ENCODE assay signal across 20 cellular contexts in genomic region chr12:13153180-13153579, GRCh38. TPM values are rescaled to one million over a fixed set of nuclear protein-coding genes. Genes with fewer than 3 reads are reported as not detected.
DNase-seq lines count a peak whose midpoint lies in the region; ATAC-seq and TF ChIP-seq lines count a peak whose summit lies in the region.
"Had no signal": no experiment of that assay in that cellular context is flagged by ENCODE, and none has a peak within 500 bp of the region (broad histone marks: within the 10 kb centered on the region; RNA-seq: fewer than 3 reads in every experiment).

No MANE protein-coding gene starts in this region.

- H4K20me1 ChIP-seq in H9 (ENCODE audit: control insufficient read depth, insufficient read depth, insufficient read length): no peaks in the 10 kb centered on the region
- H4K20me1 ChIP-seq: BLaER1 had no signal

- H3K27ac Mint-ChIP-seq in CD14-positive monocyte (peak overlapping the region in 4 of 7 donors; percentile 6 to 84 (median 25)), H9 (peak overlapping the region in 1 of 3 experiments; percentile 20; a peak in 1 of 7 replicates), osteocyte (ENCODE audit: unreplicated experiment) (peak overlapping the region; percentile 5)
- H3K27ac Mint-ChIP-seq in dendritic cell treated with granulocyte-macrophage colony-stimulating factor and Interleukin-4, amounts not matched to agents 40 ng/mL and 50 ng/mL, for 4 days: peak overlapping the region; percentile 37
- no peak overlapping the region for H3K27ac Mint-ChIP-seq in CD4-positive, alpha-beta T cell
- H3K27ac Mint-ChIP-seq: CD8-positive, alpha-beta T cell; IgD-negative memory B cell had no signal

- H4K5ac ChIP-seq in H9 (ENCODE audit: insufficient read length, low read depth, low read length): no peak overlapping the region

- H3K27me3 ChIP-seq in H9 (ENCODE audit: insufficient read depth, low read length): no peaks in the 10 kb centered on the region
- no peaks in the 10 kb centered on the region for H3K27me3 ChIP-seq in CD4-positive, alpha-beta T cell (ENCODE audit: control insufficient read depth, insufficient read depth, low read length)
- H3K27me3 ChIP-seq: BLaER1 had no signal

- no peak overlapping the region for H3K23ac ChIP-seq in H9 (ENCODE audit: insufficient read length, low read depth, low read length)

- no peak overlapping the region for H3K56ac ChIP-seq in H9 (ENCODE audit: insufficient read length, low read depth, low read length)

- DNase-seq in CD14-positive monocyte (ENCODE audit: low spot score): no peak
- no peak for DNase-seq in H9
- DNase-seq in osteocyte (ENCODE audit: extremely low spot score, unreplicated experiment): no peak
- no peak for DNase-seq in DMS153 (lab: John Stamatoyannopoulos, UW)
- no peak for DNase-seq in activated CD4-positive, alpha-beta T cell treated with anti-CD3 and anti-CD28 coated beads for 1 hour
- no peak for DNase-seq in CD4-positive, alpha-beta T cell
- DNase-seq in activated CD4-positive, CD25-positive, alpha-beta regulatory T cell treated with anti-CD3 and anti-CD28 coated beads, Interleukin-2, amount 50 U/mL, for 72 hours: no peak
- DNase-seq: ACHN; CD8-positive, alpha-beta T cell; HCEC 1CT; MV-4-11; NCI-H1105 treated with DMSO at 0.1 percent for 48 hours; NCI-H2081; NCI-H2171 treated with DMSO at 0.1 percent for 48 hours; NCI-H526; OCI-M1 had no signal

- H3K4me1 ChIP-seq in H9 (ENCODE audit: insufficient read depth, low read length): peaks cover 3% of the 10 kb centered on the region

- H3K79me1 ChIP-seq in H9 (ENCODE audit: insufficient read depth, low read depth, low read length, poor library complexity, severe bottlenecking): no peaks in the 10 kb centered on the region

- no peak overlapping the region for H3K9ac ChIP-seq in H9 (ENCODE audit: extremely low read depth, insufficient read length, low read length)
- H3K9ac ChIP-seq: BLaER1 had no signal

- no peak overlapping the region for H3K4me3 Mint-ChIP-seq in CD14-positive monocyte
- H3K4me3 Mint-ChIP-seq in H9: no peak overlapping the region
- H3K4me3 Mint-ChIP-seq in dendritic cell treated with granulocyte-macrophage colony-stimulating factor and Interleukin-4, amounts not matched to agents 40 ng/mL and 50 ng/mL, for 4 days: no peak overlapping the region
- H3K4me3 Mint-ChIP-seq in osteocyte (ENCODE audit: unreplicated experiment): no peak overlapping the region
- no peak overlapping the region for H3K4me3 Mint-ChIP-seq in CD4-positive, alpha-beta T cell
- H3K4me3 Mint-ChIP-seq: CD8-positive, alpha-beta T cell; IgD-negative memory B cell had no signal

- no peaks in the 10 kb centered on the region for H3K9me3 ChIP-seq in H9 (ENCODE audit: control insufficient read depth, low read depth, low read length)
- no peaks in the 10 kb centered on the region for H3K9me3 ChIP-seq in CD4-positive, alpha-beta T cell (ENCODE audit: control insufficient read depth, low read length)
- H3K9me3 ChIP-seq: BLaER1 had no signal

- TF ChIP-seq CTCF in CD14-positive monocyte (IDR thresholded peaks at IDR 0.05) (no peak), H9 (conservative IDR thresholded peaks at IDR 0.05) (no peak), osteocyte (IDR thresholded peaks at IDR 0.05) (no peak)
- TF ChIP-seq CTCF in CD4-positive, alpha-beta T cell (IDR thresholded peaks at IDR 0.05): no peak

- H3K14ac ChIP-seq in H9 (ENCODE audit: insufficient read depth, low read length): no peak overlapping the region

- POLR2A ChIA-PET in CD4-positive, alpha-beta T cell (lab: Charles Lee): no interaction called here

- no peaks in the 10 kb centered on the region for H3K79me2 ChIP-seq in H9 (ENCODE audit: insufficient read depth, low read length)

- no peak overlapping the region for H3T11ph ChIP-seq in H9 (ENCODE audit: low read length)

- no peak overlapping the region for H2BK5ac ChIP-seq in H9 (ENCODE audit: insufficient read length, low read length)

- H2BK15ac ChIP-seq in H9 (ENCODE audit: low read depth, low read length): no peak overlapping the region

- no peak overlapping the region for H4K8ac ChIP-seq in H9 (replicated peaks; ENCODE audit: insufficient read length, low read depth, low read length)

- H2AK5ac ChIP-seq in H9 (ENCODE audit: insufficient read length, low read length): no peak overlapping the region

- intact Hi-C loops in CD14-positive monocyte (cut with micrococcal nuclease): loop anchor here (5.0 to 10.0 kb wide), 2 partner anchors 51 to 52 kb away; partner anchors contain the start of gene GSG1 (in 1 of the 2)
- intact Hi-C loops in dendritic cell treated with granulocyte-macrophage colony-stimulating factor and Interleukin-4, amounts not matched to agents 40 ng/mL and 50 ng/mL, for 4 days (cut with micrococcal nuclease): no loop called here
- intact Hi-C loops in CD4-positive, alpha-beta T cell (cut with DNase I, micrococcal nuclease): no loop called here

- no peak overlapping the region for H2BK12ac ChIP-seq in H9 (ENCODE audit: insufficient read length, low read depth, low read length)

- H3K9me3 Mint-ChIP-seq in CD14-positive monocyte (peaks cover 0 to 3% (median 0%) of the 10 kb centered on the region in 7 donors), H9 (no peaks in the 10 kb centered on the region; a peak in 1 of 5 replicates), osteocyte (ENCODE audit: unreplicated experiment) (peaks cover 6% of the 10 kb centered on the region)
- no peaks in the 10 kb centered on the region for H3K9me3 Mint-ChIP-seq in dendritic cell treated with granulocyte-macrophage colony-stimulating factor and Interleukin-4, amounts not matched to agents 40 ng/mL and 50 ng/mL, for 4 days
- H3K9me3 Mint-ChIP-seq in CD4-positive, alpha-beta T cell: no peaks in the 10 kb centered on the region
- H3K9me3 Mint-ChIP-seq: CD8-positive, alpha-beta T cell; IgD-negative memory B cell had no signal

- no peak overlapping the region for H2AFZ ChIP-seq in H9 (ENCODE audit: low read length)

- H3K27me3 Mint-ChIP-seq in CD14-positive monocyte (ENCODE audit: low read depth in 3 of 3) (peaks cover 0 to 2% (median 2%) of the 10 kb centered on the region in 3 donors), H9 (ENCODE audit: low read depth) (no peaks in the 10 kb centered on the region; the same call in 1 of the 2 replicates), osteocyte (ENCODE audit: unreplicated experiment) (no peaks in the 10 kb centered on the region)
- H3K27me3 Mint-ChIP-seq in dendritic cell treated with granulocyte-macrophage colony-stimulating factor and Interleukin-4, amounts not matched to agents 40 ng/mL and 50 ng/mL, for 4 days: no peaks in the 10 kb centered on the region
- no peaks in the 10 kb centered on the region for H3K27me3 Mint-ChIP-seq in CD4-positive, alpha-beta T cell

- CTCF ChIA-PET in CD4-positive, alpha-beta T cell (lab: Charles Lee): no interaction called here

- H3K23me2 ChIP-seq in H9 (ENCODE audit: insufficient read length, low read depth, low read length, poor library complexity, severe bottlenecking): no peaks in the 10 kb centered on the region

- no peak overlapping the region for H2BK20ac ChIP-seq in H9 (ENCODE audit: low read depth, low read length, poor library complexity, severe bottlenecking)

- no peak overlapping the region for H3K27ac ChIP-seq in H9 (ENCODE audit: insufficient read length, low read depth, low read length)
- H3K27ac ChIP-seq in CD4-positive, alpha-beta T cell (ENCODE audit: low read depth, low read length): no peak overlapping the region
- H3K27ac ChIP-seq: BLaER1 had no signal

- H3K36me3 Mint-ChIP-seq in CD14-positive monocyte: no peaks in the 10 kb centered on the region
- H3K36me3 Mint-ChIP-seq in H9 (ENCODE audit: insufficient read depth in 1 of 3, low read depth in 3 of 3): peaks cover 0 to 4% (median 0%) of the 10 kb centered on the region in 3 experiments; a peak in 2 of 7 replicates
- no peaks in the 10 kb centered on the region for H3K36me3 Mint-ChIP-seq in dendritic cell treated with granulocyte-macrophage colony-stimulating factor and Interleukin-4, amounts not matched to agents 40 ng/mL and 50 ng/mL, for 4 days (ENCODE audit: low read depth)
- no peaks in the 10 kb centered on the region for H3K36me3 Mint-ChIP-seq in osteocyte (ENCODE audit: unreplicated experiment)
- H3K36me3 Mint-ChIP-seq in CD4-positive, alpha-beta T cell (ENCODE audit: low read depth): no peaks in the 10 kb centered on the region
- H3K36me3 Mint-ChIP-seq: CD8-positive, alpha-beta T cell; IgD-negative memory B cell had no signal

- no peak overlapping the region for H3K4ac ChIP-seq in H9 (ENCODE audit: low read depth, low read length)

- no peak overlapping the region for H4K91ac ChIP-seq in H9 (ENCODE audit: insufficient read length, low read depth, low read length)

- H3K18ac ChIP-seq in H9 (ENCODE audit: insufficient read length, low read depth, low read length): peak overlapping the region; percentile 67

- no peak for ATAC-seq in CD4-positive, alpha-beta T cell (ENCODE audit: poor library complexity)
- ATAC-seq: CD8-positive, alpha-beta T cell; Right ventricle myocardium inferior had no signal

- H3K4me1 Mint-ChIP-seq in CD14-positive monocyte: peaks cover 26% of the 10 kb centered on the region
- H3K4me1 Mint-ChIP-seq in H9: peaks cover 23 to 28% of the 10 kb centered on the region in 2 experiments
- H3K4me1 Mint-ChIP-seq in dendritic cell treated with granulocyte-macrophage colony-stimulating factor and Interleukin-4, amounts not matched to agents 40 ng/mL and 50 ng/mL, for 4 days (ENCODE audit: low read depth): peaks cover 45% of the 10 kb centered on the region
- peaks cover 34% of the 10 kb centered on the region for H3K4me1 Mint-ChIP-seq in osteocyte (ENCODE audit: unreplicated experiment)
- H3K4me1 Mint-ChIP-seq in CD4-positive, alpha-beta T cell (ENCODE audit: low read depth): no peaks in the 10 kb centered on the region

- WGBS in H9 (ENCODE audit: extremely low coverage, insufficient read length, low lambda C conversion rate): no CpG with 5 or more reads among the region's 7 CpGs

- H3K4me2 ChIP-seq in H9 (ENCODE audit: insufficient read depth, insufficient read length, low read length): no peak overlapping the region
- H3K4me2 ChIP-seq: BLaER1 had no signal

- no peak overlapping the region for H2BK120ac ChIP-seq in H9 (ENCODE audit: low read depth, low read length, poor library complexity, severe bottlenecking)

RNA-seq across cellular contexts. Expression of gene EMP1, which starts 43.3 kb away (rescaled TPM):
- 1 to 10 TPM; 2.7 to 3.1 TPM for polyA plus RNA-seq in CD14-positive monocyte
- total RNA-seq in H9 (2021): 0.63 and 0.75 TPM in 2 replicates
- total RNA-seq in osteocyte: 163 and 170 TPM in 2 replicates
- total RNA-seq in CD4-positive, alpha-beta T cell: 1 to 10 TPM; 9.0 to 9.1 TPM
- polyA plus RNA-seq: IgD-negative memory B cell had no signal

RNA-seq across cellular contexts. Expression of gene GSG1, which starts 49.7 kb away (rescaled TPM):
- not detected for polyA plus RNA-seq in CD14-positive monocyte
- total RNA-seq in H9 (2021): 0.22 and 0.33 TPM in 2 replicates
- total RNA-seq in osteocyte: not detected in 2 replicates
- total RNA-seq in CD4-positive, alpha-beta T cell: not detected
- total RNA-seq: CD8-positive, alpha-beta T cell; Right ventricle myocardium inferior had no signal
- polyA plus RNA-seq: IgD-negative memory B cell had no signal

Comparison
In these comparisons a context has a peak if more than half of its experiments do, and no peak if none do; other contexts are left out.
1. RNA of gene EMP1, which starts 43.3 kb away (total RNA-seq): 163 to 170 TPM in osteocyte; 9.0 to 9.1 TPM in CD4-positive, alpha-beta T cell and 0.63 to 0.75 TPM in H9; every median in the first group is over 10 times any median in the second.
2. intact Hi-C loops: an anchor here in CD14-positive monocyte (5.0 to 10.0 kb wide); none called in dendritic cell treated with granulocyte-macrophage colony-stimulating factor and Interleukin-4, amounts not matched to agents 40 ng/mL and 50 ng/mL, for 4 days and CD4-positive, alpha-beta T cell.